8 cellular contexts compared by ENCODE assay signal in the genomic region with DNA sequence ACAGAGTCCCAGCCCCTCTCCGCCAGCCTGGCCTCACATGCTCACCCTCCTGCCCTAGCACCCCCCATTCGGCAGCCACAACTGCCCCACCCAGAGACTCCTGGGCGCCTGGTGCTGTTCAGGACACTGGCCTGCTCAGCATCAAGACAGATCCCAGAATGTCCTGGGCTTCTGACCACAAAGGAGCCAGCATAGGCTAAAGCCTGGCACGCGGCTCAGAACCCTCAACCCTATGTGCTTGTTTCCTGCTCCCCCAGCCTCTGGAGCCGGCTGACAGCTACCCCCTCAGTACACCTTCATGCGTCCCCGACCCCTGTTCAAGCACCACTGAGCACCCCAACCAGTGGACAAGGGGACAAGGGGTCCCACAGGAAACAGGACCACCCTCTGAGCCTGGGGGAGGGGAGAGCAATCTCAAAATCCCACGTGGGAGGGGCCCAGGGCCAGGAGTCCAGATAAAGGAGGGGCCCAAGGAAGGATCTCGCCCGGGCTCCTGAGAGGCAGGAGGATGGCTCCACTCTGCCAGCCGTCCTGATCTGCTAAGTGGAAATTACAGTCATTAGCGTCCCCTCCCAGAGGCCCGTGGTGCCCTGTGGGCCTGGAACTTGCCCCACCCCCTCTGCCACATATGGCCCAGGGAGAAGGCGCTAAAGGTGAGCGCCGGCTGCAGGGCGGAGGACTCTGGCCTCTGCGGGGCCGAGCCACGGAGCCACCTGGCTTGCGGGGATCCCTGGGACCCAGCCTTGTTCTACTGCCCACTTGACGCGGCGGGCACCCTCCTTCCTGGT. TPM values are rescaled to one million over a fixed set of nuclear protein-coding genes. Genes with fewer than 3 reads are reported as not detected.
A peak's percentile ranks its signal among the peaks of the same experiment; 100 is the strongest.
DNase-seq lines count a peak whose midpoint lies in the region; ATAC-seq and TF ChIP-seq lines count a peak whose summit lies in the region.

No MANE protein-coding gene starts in this region.

- H3K9me3 Mint-ChIP-seq in activated CD4-positive, alpha-beta T cell treated with anti-CD3 and anti-CD28 coated beads, Interleukin-2, amount 10 ng/mL, durations not matched to agents 7 days and 5 days, result no peaks in the 10 kb centered on the region
- no peaks in the 10 kb centered on the region for H3K9me3 Mint-ChIP-seq in activated T-helper 17 cell treated with anti-CD3 and anti-CD28 coated beads, Interleukin-2, amount 50 U/mL, for 72 hours

- no peak for DNase-seq in activated CD4-positive, alpha-beta T cell treated with anti-CD3 and anti-CD28 coated beads, Interleukin-2, amount 10 ng/mL, durations not matched to agents 7 days and 5 days
- no peak for DNase-seq in activated CD4-positive, alpha-beta T cell treated with anti-CD3 and anti-CD28 coated beads, Interleukin-2, amount 50 U/mL, for 48 hours
- DNase-seq in hepatocyte (ENCODE audit: low spot score), result peak; percentile 79
- DNase-seq in stimulated activated CD8-positive, alpha-beta memory T cell treated with anti-CD3 and anti-CD28 coated beads, Interleukin-4, amount 100 ng/mL, for 48 hours, result peak; percentile 34
- no peak for DNase-seq in activated gamma-delta T cell treated with Interleukin-2 at 50 U/mL for 16 hours
- DNase-seq in cerebellar nuclear complex (lab: John Stamatoyannopoulos, UW), result no peak

- no peaks in the 10 kb centered on the region for H3K36me3 ChIP-seq in hepatocyte (replicated peaks; ENCODE audit: insufficient read depth, low read depth)

- peaks cover 50% of the 10 kb centered on the region for H3K4me1 ChIP-seq in hepatocyte (ENCODE audit: insufficient read depth)

- H3K4me3 ChIP-seq in hepatocyte, result peak overlapping the region; percentile 62

- no peak for TF ChIP-seq CTCF in hepatocyte (IDR thresholded peaks at IDR 0.05; ENCODE audit: poor library complexity)

- H3K9me2 ChIP-seq in hepatocyte (replicated peaks; ENCODE audit: insufficient read depth), result no peaks in the 10 kb centered on the region

- peaks cover 2% of the 10 kb centered on the region for H3K79me2 ChIP-seq in hepatocyte

- no peaks in the 10 kb centered on the region for H3K9me3 ChIP-seq in hepatocyte (ENCODE audit: low read depth)

- H3K36me3 Mint-ChIP-seq in activated CD4-positive, alpha-beta T cell treated with anti-CD3 and anti-CD28 coated beads, Interleukin-2, amount 10 ng/mL, durations not matched to agents 7 days and 5 days (ENCODE audit: low read depth), result no peaks in the 10 kb centered on the region
- no peaks in the 10 kb centered on the region for H3K36me3 Mint-ChIP-seq in activated T-helper 17 cell treated with anti-CD3 and anti-CD28 coated beads, Interleukin-2, amount 50 U/mL, for 72 hours (ENCODE audit: low read depth)

- peak overlapping the region; percentile 95 for H3K4me2 ChIP-seq in hepatocyte

- POLR2A ChIA-PET in activated CD4-positive, alpha-beta T cell treated with anti-CD3 and anti-CD28 coated beads, Interleukin-2, amount 10 ng/mL, durations not matched to agents 7 days and 5 days (lab: Charles Lee), result no interaction called here

- H3K4me1 Mint-ChIP-seq in activated CD4-positive, alpha-beta T cell treated with anti-CD3 and anti-CD28 coated beads, Interleukin-2, amount 10 ng/mL, durations not matched to agents 7 days and 5 days, result peaks cover 28% of the 10 kb centered on the region
- H3K4me1 Mint-ChIP-seq in activated T-helper 17 cell treated with anti-CD3 and anti-CD28 coated beads, Interleukin-2, amount 50 U/mL, for 72 hours, result peaks cover 14% of the 10 kb centered on the region

- H2AFZ ChIP-seq in hepatocyte, result peak overlapping the region; percentile 58

- no peak for ATAC-seq in activated T-helper 17 cell treated with anti-CD3 and anti-CD28 coated beads, Interleukin-2, amount 50 U/mL, for 72 hours (replicated peaks)
- no peak for ATAC-seq in GM18520 (IDR thresholded peaks at IDR 0.05; ENCODE audit: unreplicated experiment)

- H4K20me1 ChIP-seq in hepatocyte (ENCODE audit: insufficient read depth, poor library complexity, severe bottlenecking), result peaks cover 8% of the 10 kb centered on the region

- peak overlapping the region; percentile 76 for H3K4me3 Mint-ChIP-seq in activated CD4-positive, alpha-beta T cell treated with anti-CD3 and anti-CD28 coated beads, Interleukin-2, amount 10 ng/mL, durations not matched to agents 7 days and 5 days
- H3K4me3 Mint-ChIP-seq in activated T-helper 17 cell treated with anti-CD3 and anti-CD28 coated beads, Interleukin-2, amount 50 U/mL, for 72 hours, result peak overlapping the region; percentile 71

- CTCF ChIA-PET in activated CD4-positive, alpha-beta T cell treated with anti-CD3 and anti-CD28 coated beads, Interleukin-2, amount 10 ng/mL, durations not matched to agents 7 days and 5 days (lab: Charles Lee), result interaction anchor here (3.1 kb wide), 1 partner anchor 260 kb away, joined by 12 read pairs; no protein-coding TSS in a partner anchor

- WGBS in hepatocyte (ENCODE audit: low lambda C conversion rate, missing lambda C conversion rate), result 36% methylated on average over 25 of the region's 25 CpGs

- H3K27me3 ChIP-seq in hepatocyte, result no peaks in the 10 kb centered on the region

- peak overlapping the region; percentile 75 for H3K27ac Mint-ChIP-seq in activated CD4-positive, alpha-beta T cell treated with anti-CD3 and anti-CD28 coated beads, Interleukin-2, amount 10 ng/mL, durations not matched to agents 7 days and 5 days
- no peak overlapping the region for H3K27ac Mint-ChIP-seq in activated T-helper 17 cell treated with anti-CD3 and anti-CD28 coated beads, Interleukin-2, amount 50 U/mL, for 72 hours

- peaks cover 8% of the 10 kb centered on the region for H3K27me3 Mint-ChIP-seq in activated CD4-positive, alpha-beta T cell treated with anti-CD3 and anti-CD28 coated beads, Interleukin-2, amount 10 ng/mL, durations not matched to agents 7 days and 5 days
- no peaks in the 10 kb centered on the region for H3K27me3 Mint-ChIP-seq in activated T-helper 17 cell treated with anti-CD3 and anti-CD28 coated beads, Interleukin-2, amount 50 U/mL, for 72 hours

- peak overlapping the region; percentile 100 for H3K27ac ChIP-seq in hepatocyte

RNA-seq across cellular contexts. Expression of gene GPR132, which starts 27.1 kb away (rescaled TPM):
- 10 to 100 TPM; 44.2 to 46.6 TPM for total RNA-seq in activated CD4-positive, alpha-beta T cell treated with anti-CD3 and anti-CD28 coated beads, Interleukin-2, amount 10 ng/mL, durations not matched to agents 7 days and 5 days
- total RNA-seq in activated T-helper 17 cell treated with anti-CD3 and anti-CD28 coated beads, Interleukin-2, amount 50 U/mL, for 72 hours, result 10 to 100 TPM; 46.5 to 49.5 TPM
- 0.24 and 0.83 TPM in 2 replicates for total RNA-seq in hepatocyte
- 0.23 and 0.41 TPM in 2 replicates for polyA plus RNA-seq in hepatocyte

Comparison
In these comparisons a context has a peak if more than half of its experiments do, and no peak if none do; other contexts are left out.
1. DNase-seq: peak in hepatocyte (single experiment) and stimulated activated CD8-positive, alpha-beta memory T cell treated with anti-CD3 and anti-CD28 coated beads, Interleukin-4, amount 100 ng/mL, for 48 hours (single experiment); none in activated CD4-positive, alpha-beta T cell treated with anti-CD3 and anti-CD28 coated beads, Interleukin-2, amount 10 ng/mL, durations not matched to agents 7 days and 5 days (single experiment), activated CD4-positive, alpha-beta T cell treated with anti-CD3 and anti-CD28 coated beads, Interleukin-2, amount 50 U/mL, for 48 hours (0 of 2), activated gamma-delta T cell treated with Interleukin-2 at 50 U/mL for 16 hours (single experiment) and cerebellar nuclear complex (0 of 2).
2. RNA of gene GPR132, which starts 27.1 kb away (total RNA-seq): 46.5 to 49.5 TPM in activated T-helper 17 cell treated with anti-CD3 and anti-CD28 coated beads, Interleukin-2, amount 50 U/mL, for 72 hours and 44.2 to 46.6 TPM in activated CD4-positive, alpha-beta T cell treated with anti-CD3 and anti-CD28 coated beads, Interleukin-2, amount 10 ng/mL, durations not matched to agents 7 days and 5 days; 0.24 to 0.83 TPM in hepatocyte; every median in the first group is over 10 times any median in the second.